In genomic region chr7:154871483-154871882, GRCh38 we compare ENCODE assay signal across 16 cellular contexts.
A peak's percentile ranks its signal among the peaks of the same experiment; 100 is the strongest.
DNase-seq lines count a peak whose midpoint lies in the region; ATAC-seq and TF ChIP-seq lines count a peak whose summit lies in the region.
"Had no signal": no experiment of that assay in that cellular context is flagged by ENCODE, and none has a peak within 500 bp of the region (broad histone marks: within the 10 kb centered on the region; RNA-seq: fewer than 3 reads in every experiment).

No MANE protein-coding gene starts in this region.

- no peak for TF ChIP-seq POLR2A in breast epithelium (IDR thresholded peaks at IDR 0.05)

- no peak; the same call in 2 of the 3 replicates for ATAC-seq in SK-N-SH treated with all-trans-retinoic acid at 6 μM for 48 hours
- ATAC-seq in upper lobe of right lung, result no peak
- ATAC-seq in T-helper 17 cell, result no peak
- ATAC-seq: HCT116 had no signal

- intact Hi-C loops in upper lobe of right lung (cut with DNase I) (no loop called here), breast epithelium (cut with DNase I; ENCODE audit: low total_unique reads) (loop anchor here (5.0 kb wide), 1 partner anchor 1631 kb away; no protein-coding TSS in a partner anchor)

- H3K27ac ChIP-seq in upper lobe of right lung, result no peak overlapping the region
- H3K27ac ChIP-seq in breast epithelium, result no peak overlapping the region
- H3K27ac ChIP-seq: 22Rv1, Peyer's patch had no signal

- H3K4me1 Mint-ChIP-seq in T-helper 17 cell, result peaks cover 3% of the 10 kb centered on the region

- no peak overlapping the region for H3K27ac Mint-ChIP-seq in T-helper 17 cell

- peaks cover 3% of the 10 kb centered on the region for H3K36me3 Mint-ChIP-seq in T-helper 17 cell (ENCODE audit: low read depth)

- peaks cover 18% of the 10 kb centered on the region for H3K27me3 ChIP-seq in upper lobe of right lung
- peaks cover 0 to 21% of the 10 kb centered on the region in 2 donors for H3K27me3 ChIP-seq in breast epithelium
- H3K27me3 ChIP-seq: Peyer's patch had no signal

- H3K9me3 ChIP-seq in upper lobe of right lung (no peaks in the 10 kb centered on the region), T-helper 17 cell (ENCODE audit: control insufficient read depth, low read length, poor library complexity, severe bottlenecking) (no peaks in the 10 kb centered on the region), breast epithelium (no peaks in the 10 kb centered on the region)
- H3K9me3 ChIP-seq: Peyer's patch had no signal

- H3K4me3 ChIP-seq in upper lobe of right lung (no peak overlapping the region), breast epithelium (no peak overlapping the region)
- H3K4me3 ChIP-seq: Peyer's patch had no signal

- H3K4me1 ChIP-seq in upper lobe of right lung, result no peaks in the 10 kb centered on the region
- no peaks in the 10 kb centered on the region for H3K4me1 ChIP-seq in breast epithelium
- H3K4me1 ChIP-seq: Peyer's patch had no signal

- peaks cover 58% of the 10 kb centered on the region for H3K27me3 Mint-ChIP-seq in T-helper 17 cell

- no peak overlapping the region for H3K4me3 Mint-ChIP-seq in T-helper 17 cell

- DNase-seq in DMS 273 (lab: John Stamatoyannopoulos, UW; ENCODE audit: unreplicated experiment), result peak; percentile 14
- DNase-seq in DMS 273 treated with DMSO at 0.1 percent for 48 hours (lab: John Stamatoyannopoulos, UW), result no peak
- DNase-seq in left kidney (ENCODE audit: low read depth, low spot score), result peak; percentile 64
- peak; percentile 27 for DNase-seq in upper lobe of right lung
- no peak for DNase-seq in T-helper 17 cell
- DNase-seq in HuH-7.5 (ENCODE audit: low spot score), result no peak
- DNase-seq in breast epithelium (ENCODE audit: low spot score in 2 of 2), result no peak
- DNase-seq: IMR-90, NCI-H1417 treated with DMSO at 0.1 percent for 48 hours, NCI-H2029, NCI-H510A treated with DMSO at 0.1 percent for 48 hours, Right ventricle myocardium superior had no signal

- TF ChIP-seq CTCF in upper lobe of right lung (IDR thresholded peaks at IDR 0.05), result no peak
- TF ChIP-seq CTCF in breast epithelium (IDR thresholded peaks at IDR 0.05), result no peak

- H3K36me3 ChIP-seq in upper lobe of right lung (no peaks in the 10 kb centered on the region), breast epithelium (no peaks in the 10 kb centered on the region)
- H3K36me3 ChIP-seq: Peyer's patch had no signal

TF ChIP-seq in SK-N-SH treated with all-trans-retinoic acid at 6 μM for 48 hours, 23 proteins besides CTCF, POLR2A, EP300 and RAD21:
- peak; percentile 15; the same call in 1 of the 2 replicates for TF ChIP-seq TSHZ2 (CRISPR knock-in tag; IDR thresholded peaks at IDR 0.05)
- TF ChIP-seq TCF4 (CRISPR knock-in tag; IDR thresholded peaks at IDR 0.05; ENCODE audit: borderline replicate concordance), result peak; percentile 50; the same call in 1 of the 2 replicates
- no peak for TF ChIP-seq ZNF8 (CRISPR knock-in tag; IDR thresholded peaks at IDR 0.05)

Comparison
In these comparisons a context has a peak if more than half of its experiments do, and no peak if none do; other contexts are left out.
1. DNase-seq: peak in DMS 273 (single experiment), left kidney (single experiment) and upper lobe of right lung (single experiment); none in DMS 273 treated with DMSO at 0.1 percent for 48 hours (single experiment), T-helper 17 cell (0 of 3), HuH-7.5 (single experiment) and breast epithelium (0 of 2).